In genomic region chr18:47260924-47261701, GRCh38 we compare ENCODE assay signal across 23 cellular contexts. TPM values are rescaled to one million over a fixed set of nuclear protein-coding genes. Genes with fewer than 3 reads are reported as not detected.
DNase-seq lines count a peak whose midpoint lies in the region; ATAC-seq and TF ChIP-seq lines count a peak whose summit lies in the region.
"Had no signal": no experiment of that assay in that cellular context is flagged by ENCODE, and none has a peak within 500 bp of the region (broad histone marks: within the 10 kb centered on the region; RNA-seq: fewer than 3 reads in every experiment).

No MANE protein-coding gene starts in this region.

- no peaks in the 10 kb centered on the region for H3K4me1 ChIP-seq in BE2C

- in situ Hi-C loops in astrocyte of the spinal cord (cut with HindIII; ENCODE audit: low sequenced_read_pairs) = no loop called here

- peaks cover 64% of the 10 kb centered on the region for H3K27me3 ChIP-seq in BE2C

- intact Hi-C loops in Right ventricle myocardium inferior (cut with DNase I) = no loop called here

- peak; percentile 29; the same call in 1 of the 2 replicates for TF ChIP-seq CTCF in BE2C (IDR thresholded peaks at IDR 0.05; ENCODE audit: low read depth, low read length)
- TF ChIP-seq CTCF in GM12873 (IDR thresholded peaks at IDR 0.05; ENCODE audit: insufficient read depth, low read depth, low read length, missing control alignments) = peak; percentile 11
- TF ChIP-seq CTCF in astrocyte of the spinal cord (IDR thresholded peaks at IDR 0.05; ENCODE audit: low read depth, low read length) = peak; percentile 7

- H3K36me3 ChIP-seq in BE2C = no peaks in the 10 kb centered on the region
- H3K36me3 ChIP-seq: BLaER1 treated with 17β-estradiol and CSF1 and Interleukin-3, amounts not matched to agents 10 nM and 100 nM; esophagus muscularis mucosa; SJSA1 had no signal

- H3K4me3 ChIP-seq in BE2C (ENCODE audit: low read depth, low read length) (no peak overlapping the region), astrocyte of the spinal cord (ENCODE audit: low read depth, low read length) (no peak overlapping the region)
- H3K4me3 ChIP-seq: BLaER1 treated with 17β-estradiol and CSF1 and Interleukin-3, amounts not matched to agents 10 nM and 100 nM; esophagus muscularis mucosa; SJSA1; skin epidermis had no signal

- ATAC-seq in Right ventricle myocardium inferior (no peak), HG03045 (IDR thresholded peaks at IDR 0.05; ENCODE audit: unreplicated experiment) (no peak)
- ATAC-seq: activated CD8-positive, alpha-beta memory T cell treated with anti-CD3 and anti-CD28 coated beads, Interleukin-2, amount 10 ng/mL, durations not matched to agents 7 days and 5 days had no signal

- H3K9me3 ChIP-seq in BE2C = no peaks in the 10 kb centered on the region

- DNase-seq in BE2C (no peak), astrocyte of the spinal cord (ENCODE audit: low read depth, low spot score) (no peak), iPS-NIHi7 (ENCODE audit: extremely low spot score) (peak; percentile 63), Kasumi-1 (lab: John Stamatoyannopoulos, UW) (no peak), Right ventricle myocardium inferior (ENCODE audit: missing footprints) (no peak), hepatic stellate cell (ENCODE audit: low spot score) (no peak)
- DNase-seq: activated effector memory CD4-positive, alpha-beta T cell treated with Interleukin-2 at 50 U/mL for 16 hours; dorsolateral prefrontal cortex; NCI-H2029 treated with DMSO at 0.1 percent for 48 hours; NCI-H526 treated with DMSO at 0.1 percent for 48 hours; OCI-M1; stimulated activated CD4-positive, alpha-beta T cell treated with anti-CD3 and anti-CD28 coated beads, Interleukin-4, amount 100 ng/mL, for 1 hour had no signal

RNA-seq across cellular contexts. Expression of gene SKOR2, which starts 9.7 kb away (rescaled TPM):
- polyA plus RNA-seq in BE2C (2012; ENCODE audit: insufficient read depth, insufficient read length, low read depth) = not detected
- not detected for total RNA-seq in Right ventricle myocardium inferior
- total RNA-seq: activated CD8-positive, alpha-beta memory T cell treated with anti-CD3 and anti-CD28 coated beads, Interleukin-2, amount 10 ng/mL, durations not matched to agents 7 days and 5 days; cardiac septum; esophagus muscularis mucosa; kidney; lung microvascular endothelial cell; SJSA1; T-helper 2 cell treated with Interferon-gamma antibody and Interleukin-4, amounts not matched to agents 100 ng/mL and 5 ng/mL, for 36 hours had no signal
